26 cellular contexts compared by ENCODE assay signal in genomic region chr2:143133783-143134182, GRCh38. TPM values are rescaled to one million over a fixed set of nuclear protein-coding genes. Genes with fewer than 3 reads are reported as not detected.
"Had no signal": no experiment of that assay in that cellular context is flagged by ENCODE, and none has a peak within 500 bp of the region (broad histone marks: within the 10 kb centered on the region; RNA-seq: fewer than 3 reads in every experiment).

No MANE protein-coding gene starts in this region.

- H3K27me3 Mint-ChIP-seq: stimulated activated memory B cell treated with anti-CD40 and anti-IgM and Interleukin-4, amounts not matched to agents 10 μg/mL and 1 μg/mL and 100 μg/mL, for 72 hours had no signal

- H3K27ac Mint-ChIP-seq: endodermal cell, neural progenitor cell, WTC11 had no signal

- ATAC-seq: esophagus mucosa; heart left ventricle; left colon; stimulated activated memory B cell treated with anti-CD40 and anti-IgM and Interleukin-4, amounts not matched to agents 10 μg/mL and 1 μg/mL and 100 μg/mL, for 72 hours; WTC11 had no signal

- H3K27me3 ChIP-seq: neural progenitor cell, right atrium auricular region, stomach, thyroid gland, upper lobe of left lung, vagina had no signal

- H3K9me3 ChIP-seq: heart left ventricle, right atrium auricular region, stomach, thyroid gland, upper lobe of left lung, vagina had no signal

- H3K4me3 ChIP-seq: heart left ventricle, neural progenitor cell, right atrium auricular region, smooth muscle cell, stomach, thyroid gland, upper lobe of left lung, vagina had no signal

- H3K36me3 ChIP-seq: heart left ventricle, neural progenitor cell, right atrium auricular region, stomach, thyroid gland, upper lobe of left lung, vagina had no signal

- H3K27ac ChIP-seq: heart left ventricle, neural progenitor cell, right atrium auricular region, stomach, thyroid gland, upper lobe of left lung, vagina had no signal

- H3K4me3 Mint-ChIP-seq: endodermal cell, neural progenitor cell, WTC11 had no signal

- H3K36me3 Mint-ChIP-seq: neural progenitor cell, WTC11 had no signal

- DNase-seq: activated CD4-positive, alpha-beta T cell treated with anti-CD3 and anti-CD28 coated beads for 1 hour; activated CD8-positive, alpha-beta memory T cell treated with anti-CD3 and anti-CD28 coated beads for 24 hours; amygdala; caudate nucleus; endodermal cell; foreskin fibroblast; heart left ventricle; hypothalamus; immature natural killer cell; kidney; left colon; mammary epithelial cell; stimulated activated CD4-positive, alpha-beta T cell treated with anti-CD3 and anti-CD28 coated beads, Interleukin-1b, Interleukin-23, amount 100 ng/mL, for 48 hours; stimulated activated CD4-positive, alpha-beta T cell treated with anti-CD3 and anti-CD28 coated beads, Interleukin-4, amount 100 ng/mL, for 4 hours; stimulated activated CD8-positive, alpha-beta memory T cell treated with anti-CD3 and anti-CD28 coated beads, Interleukin-4, amount 100 ng/mL, for 48 hours; stomach; thyroid gland; upper lobe of left lung had no signal

- H3K9me3 Mint-ChIP-seq: endodermal cell; neural progenitor cell; stimulated activated memory B cell treated with anti-CD40 and anti-IgM and Interleukin-4, amounts not matched to agents 10 μg/mL and 1 μg/mL and 100 μg/mL, for 72 hours; WTC11 had no signal

- H3K4me1 ChIP-seq: neural progenitor cell, right atrium auricular region, stomach, thyroid gland, vagina had no signal

RNA-seq across cellular contexts. Expression of gene ARHGAP15, which starts 4.6 kb away (rescaled TPM):
- total RNA-seq: mammary epithelial cell, pulmonary artery endothelial cell, smooth muscle cell had no signal
- polyA plus RNA-seq: mammary epithelial cell, smooth muscle cell had no signal
